8 cellular contexts compared by ENCODE assay signal in the genomic region with DNA sequence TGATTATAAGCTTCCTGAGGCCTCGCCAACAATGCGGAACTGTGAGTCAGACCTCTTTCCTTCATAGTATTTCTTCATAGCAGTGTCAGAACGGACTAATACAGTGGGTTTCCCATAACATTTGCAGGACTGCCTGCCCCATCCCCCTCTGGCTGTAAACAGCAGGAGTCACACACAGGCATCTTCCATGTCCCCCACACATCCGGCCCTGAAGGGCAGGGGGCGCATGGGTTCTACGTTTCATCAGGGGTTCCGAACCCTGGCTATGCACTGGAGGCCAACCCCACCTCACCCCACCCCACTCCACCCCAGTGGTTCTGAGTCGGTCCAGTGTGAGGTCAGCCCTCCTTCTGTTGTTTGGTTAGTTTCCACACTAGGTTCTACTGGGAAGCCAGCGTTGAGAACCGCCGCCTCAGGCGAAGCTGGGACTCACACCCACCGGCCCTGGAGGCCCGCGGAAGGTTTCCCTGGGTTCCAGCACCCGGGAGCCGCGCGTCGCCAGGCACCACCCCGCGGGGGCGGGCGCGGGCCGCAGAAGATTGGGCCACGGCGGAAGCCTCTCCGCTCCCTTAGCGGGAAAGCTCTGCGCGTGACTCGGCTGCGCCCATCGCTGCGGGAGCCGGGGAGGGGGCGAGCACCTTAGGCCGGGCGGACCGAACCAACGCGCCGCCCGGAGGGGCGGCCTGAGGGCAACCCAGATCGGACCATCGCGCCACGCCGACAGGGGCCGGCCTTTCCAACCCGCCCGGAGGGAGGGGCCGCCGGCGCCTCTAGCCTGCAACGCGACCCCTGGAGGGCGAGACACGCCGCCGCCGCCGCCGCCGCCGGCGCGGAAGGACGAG. TPM values are rescaled to one million over a fixed set of nuclear protein-coding genes. Genes with fewer than 3 reads are reported as not detected.
DNase-seq lines count a peak whose midpoint lies in the region; ATAC-seq and TF ChIP-seq lines count a peak whose summit lies in the region.

A gene with protein sequence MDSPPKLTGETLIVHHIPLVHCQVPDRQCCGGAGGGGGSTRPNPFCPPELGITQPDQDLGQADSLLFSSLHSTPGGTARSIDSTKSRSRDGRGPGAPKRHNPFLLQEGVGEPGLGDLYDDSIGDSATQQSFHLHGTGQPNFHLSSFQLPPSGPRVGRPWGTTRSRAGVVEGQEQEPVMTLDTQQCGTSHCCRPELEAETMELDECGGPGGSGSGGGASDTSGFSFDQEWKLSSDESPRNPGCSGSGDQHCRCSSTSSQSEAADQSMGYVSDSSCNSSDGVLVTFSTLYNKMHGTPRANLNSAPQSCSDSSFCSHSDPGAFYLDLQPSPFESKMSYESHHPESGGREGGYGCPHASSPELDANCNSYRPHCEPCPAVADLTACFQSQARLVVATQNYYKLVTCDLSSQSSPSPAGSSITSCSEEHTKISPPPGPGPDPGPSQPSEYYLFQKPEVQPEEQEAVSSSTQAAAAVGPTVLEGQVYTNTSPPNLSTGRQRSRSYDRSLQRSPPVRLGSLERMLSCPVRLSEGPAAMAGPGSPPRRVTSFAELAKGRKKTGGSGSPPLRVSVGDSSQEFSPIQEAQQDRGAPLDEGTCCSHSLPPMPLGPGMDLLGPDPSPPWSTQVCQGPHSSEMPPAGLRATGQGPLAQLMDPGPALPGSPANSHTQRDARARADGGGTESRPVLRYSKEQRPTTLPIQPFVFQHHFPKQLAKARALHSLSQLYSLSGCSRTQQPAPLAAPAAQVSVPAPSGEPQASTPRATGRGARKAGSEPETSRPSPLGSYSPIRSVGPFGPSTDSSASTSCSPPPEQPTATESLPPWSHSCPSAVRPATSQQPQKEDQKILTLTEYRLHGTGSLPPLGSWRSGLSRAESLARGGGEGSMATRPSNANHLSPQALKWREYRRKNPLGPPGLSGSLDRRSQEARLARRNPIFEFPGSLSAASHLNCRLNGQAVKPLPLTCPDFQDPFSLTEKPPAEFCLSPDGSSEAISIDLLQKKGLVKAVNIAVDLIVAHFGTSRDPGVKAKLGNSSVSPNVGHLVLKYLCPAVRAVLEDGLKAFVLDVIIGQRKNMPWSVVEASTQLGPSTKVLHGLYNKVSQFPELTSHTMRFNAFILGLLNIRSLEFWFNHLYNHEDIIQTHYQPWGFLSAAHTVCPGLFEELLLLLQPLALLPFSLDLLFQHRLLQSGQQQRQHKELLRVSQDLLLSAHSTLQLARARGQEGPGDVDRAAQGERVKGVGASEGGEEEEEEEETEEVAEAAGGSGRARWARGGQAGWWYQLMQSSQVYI (N-terminal part only) (plus strand): TSS at position 799 of the 842 bp plus-strand sequence. CDS start 56,411 bp downstream, outside the sequence.

- no peaks in the 10 kb centered on the region for H3K9me3 ChIP-seq in CD4-positive, alpha-beta T cell (ENCODE audit: control insufficient read depth, low read length)
- H3K9me3 ChIP-seq in endocrine pancreas (ENCODE audit: control insufficient read depth, low read length): no peaks in the 10 kb centered on the region
- no peaks in the 10 kb centered on the region for H3K9me3 ChIP-seq in lower lobe of right lung

- H3K4me1 ChIP-seq in endocrine pancreas (ENCODE audit: control insufficient read depth, insufficient read depth, low read length) (no peaks in the 10 kb centered on the region), lower lobe of right lung (peaks cover 28% of the 10 kb centered on the region)

- peak within 1 kb of the TSS; percentile 68 for H3K27ac Mint-ChIP-seq in CD4-positive, alpha-beta T cell
- H3K27ac Mint-ChIP-seq in activated CD8-positive, alpha-beta T cell treated with anti-CD3 and anti-CD28 coated beads, Interleukin-2, amount 10 ng/mL, durations not matched to agents 7 days and 5 days: peak within 1 kb of the TSS; percentile 60

- CTCF ChIA-PET in CD4-positive, alpha-beta T cell (lab: Charles Lee): interaction anchor here (1.2 kb wide), 1 partner anchor 438 kb away, joined by 3 read pairs; no protein-coding TSS in a partner anchor
- CTCF ChIA-PET in activated CD8-positive, alpha-beta T cell treated with anti-CD3 and anti-CD28 coated beads, Interleukin-2, amount 10 ng/mL, durations not matched to agents 7 days and 5 days (lab: Charles Lee): interaction anchor here (1.0 kb wide), 1 partner anchor 64 kb away, joined by 7 read pairs; no protein-coding TSS in a partner anchor

- H3K4me3 ChIP-seq in HFF-Myc (replicated peaks; ENCODE audit: low read depth, low read length) (peak within 1 kb of the TSS; percentile 84), endocrine pancreas (ENCODE audit: control insufficient read depth, insufficient read depth, low read length) (peak within 1 kb of the TSS; percentile 72), lower lobe of right lung (peak within 1 kb of the TSS; percentile 87)

- H3K4me1 Mint-ChIP-seq in CD4-positive, alpha-beta T cell (ENCODE audit: low read depth): peaks cover 31% of the 10 kb centered on the region
- peaks cover 31% of the 10 kb centered on the region for H3K4me1 Mint-ChIP-seq in activated CD8-positive, alpha-beta T cell treated with anti-CD3 and anti-CD28 coated beads, Interleukin-2, amount 10 ng/mL, durations not matched to agents 7 days and 5 days (ENCODE audit: low read depth)

- H3K9me3 Mint-ChIP-seq in CD4-positive, alpha-beta T cell: no peaks in the 10 kb centered on the region
- H3K9me3 Mint-ChIP-seq in activated CD8-positive, alpha-beta T cell treated with anti-CD3 and anti-CD28 coated beads, Interleukin-2, amount 10 ng/mL, durations not matched to agents 7 days and 5 days (ENCODE audit: insufficient read depth): no peaks in the 10 kb centered on the region

- H3K27ac ChIP-seq in CD4-positive, alpha-beta T cell (ENCODE audit: low read depth, low read length): no peak within 1 kb of the TSS
- H3K27ac ChIP-seq in lower lobe of right lung: peak within 1 kb of the TSS; percentile 86

- DNase-seq in CD4-positive, alpha-beta T cell: peak in 8 of 10 experiments; percentile 14 to 52 (median 30)
- DNase-seq in HFF-Myc (ENCODE audit: extremely low read depth, low read depth): peak; percentile 58
- DNase-seq in NCI-H524 (lab: John Stamatoyannopoulos, UW): peak; percentile 80 to 81
- DNase-seq in activated CD8-positive, alpha-beta T cell treated with anti-CD3 and anti-CD28 coated beads, Interleukin-2, amount 10 ng/mL, durations not matched to agents 7 days and 5 days: peak; percentile 53
- DNase-seq in lower lobe of right lung: peak; percentile 89
- DNase-seq in stimulated activated CD4-positive, alpha-beta T cell treated with anti-CD3 and anti-CD28 coated beads, Interleukin-4, amount 100 ng/mL, for 4 hours: peak; percentile 25 to 48

- peak within 1 kb of the TSS; percentile 84 for H3K4me3 Mint-ChIP-seq in CD4-positive, alpha-beta T cell
- H3K4me3 Mint-ChIP-seq in activated CD8-positive, alpha-beta T cell treated with anti-CD3 and anti-CD28 coated beads, Interleukin-2, amount 10 ng/mL, durations not matched to agents 7 days and 5 days: peak within 1 kb of the TSS; percentile 77

- peaks cover 14% of the 10 kb centered on the region for H3K27me3 Mint-ChIP-seq in CD4-positive, alpha-beta T cell
- H3K27me3 Mint-ChIP-seq in activated CD8-positive, alpha-beta T cell treated with anti-CD3 and anti-CD28 coated beads, Interleukin-2, amount 10 ng/mL, durations not matched to agents 7 days and 5 days (ENCODE audit: low read depth): peaks cover 24% of the 10 kb centered on the region

- no peaks in the 10 kb centered on the region for H3K36me3 Mint-ChIP-seq in CD4-positive, alpha-beta T cell (ENCODE audit: low read depth)
- H3K36me3 Mint-ChIP-seq in activated CD8-positive, alpha-beta T cell treated with anti-CD3 and anti-CD28 coated beads, Interleukin-2, amount 10 ng/mL, durations not matched to agents 7 days and 5 days (ENCODE audit: low read depth): no peaks in the 10 kb centered on the region

- peak; percentile 72 for ATAC-seq in CD4-positive, alpha-beta T cell (ENCODE audit: poor library complexity)
- ATAC-seq in activated CD8-positive, alpha-beta T cell treated with anti-CD3 and anti-CD28 coated beads, Interleukin-2, amount 10 ng/mL, durations not matched to agents 7 days and 5 days: peak; percentile 86
- ATAC-seq in lower lobe of right lung (peak; percentile 94 to 95), HG03469 (IDR thresholded peaks at IDR 0.05; ENCODE audit: unreplicated experiment) (no peak)

- intact Hi-C loops in CD4-positive, alpha-beta T cell (cut with DNase I, micrococcal nuclease): loop anchor here in 1 of 2 experiments (10.0 kb wide), 1 partner anchor 395 kb away; no protein-coding TSS in a partner anchor
- intact Hi-C loops in lower lobe of right lung (cut with DNase I): no loop called here

- H3K36me3 ChIP-seq in endocrine pancreas (ENCODE audit: control insufficient read depth, insufficient read depth, low read length): no peaks in the 10 kb centered on the region
- no peaks in the 10 kb centered on the region for H3K36me3 ChIP-seq in lower lobe of right lung

- TF ChIP-seq CTCF in CD4-positive, alpha-beta T cell (IDR thresholded peaks at IDR 0.05): peak; percentile 55
- peak; percentile 28 for TF ChIP-seq CTCF in HFF-Myc (IDR thresholded peaks at IDR 0.05; ENCODE audit: low read depth, low read length, missing control alignments)
- peak; percentile 61 for TF ChIP-seq CTCF in lower lobe of right lung (IDR thresholded peaks at IDR 0.05)

- peak within 1 kb of the TSS; percentile 36 for H3K9ac ChIP-seq in endocrine pancreas (ENCODE audit: control insufficient read depth, insufficient read depth, low read length)

- peaks cover 13% of the 10 kb centered on the region for H3K27me3 ChIP-seq in CD4-positive, alpha-beta T cell (ENCODE audit: control insufficient read depth, insufficient read depth, low read length)
- H3K27me3 ChIP-seq in endocrine pancreas (ENCODE audit: control insufficient read depth, insufficient read depth, low read length) (no peaks in the 10 kb centered on the region), lower lobe of right lung (ENCODE audit: low read depth) (no peaks in the 10 kb centered on the region)

- POLR2A ChIA-PET in CD4-positive, alpha-beta T cell (lab: Charles Lee): no interaction called here
- POLR2A ChIA-PET in activated CD8-positive, alpha-beta T cell treated with anti-CD3 and anti-CD28 coated beads, Interleukin-2, amount 10 ng/mL, durations not matched to agents 7 days and 5 days (lab: Charles Lee): no interaction called here

RNA-seq across cellular contexts. Expression of the gene that starts here (rescaled TPM):
- 1 to 10 TPM; 1.6 to 1.8 TPM for total RNA-seq in CD4-positive, alpha-beta T cell
- 1 to 10 TPM; 1.9 to 2.3 TPM for total RNA-seq in activated CD8-positive, alpha-beta T cell treated with anti-CD3 and anti-CD28 coated beads, Interleukin-2, amount 10 ng/mL, durations not matched to agents 7 days and 5 days
- total RNA-seq in lower lobe of right lung: 23.6 TPM

Comparison
In these comparisons a context has a peak if more than half of its experiments do, and no peak if none do; other contexts are left out.
1. DNase-seq: peak in every context shown above with its lines; median percentile 89 in lower lobe of right lung; 80 in NCI-H524; 58 in HFF-Myc; 53 in activated CD8-positive, alpha-beta T cell treated with anti-CD3 and anti-CD28 coated beads, Interleukin-2, amount 10 ng/mL, durations not matched to agents 7 days and 5 days; 36 in stimulated activated CD4-positive, alpha-beta T cell treated with anti-CD3 and anti-CD28 coated beads, Interleukin-4, amount 100 ng/mL, for 4 hours; 30 in CD4-positive, alpha-beta T cell.